ENCODE assay signal across 20 cellular contexts in the genomic region with DNA sequence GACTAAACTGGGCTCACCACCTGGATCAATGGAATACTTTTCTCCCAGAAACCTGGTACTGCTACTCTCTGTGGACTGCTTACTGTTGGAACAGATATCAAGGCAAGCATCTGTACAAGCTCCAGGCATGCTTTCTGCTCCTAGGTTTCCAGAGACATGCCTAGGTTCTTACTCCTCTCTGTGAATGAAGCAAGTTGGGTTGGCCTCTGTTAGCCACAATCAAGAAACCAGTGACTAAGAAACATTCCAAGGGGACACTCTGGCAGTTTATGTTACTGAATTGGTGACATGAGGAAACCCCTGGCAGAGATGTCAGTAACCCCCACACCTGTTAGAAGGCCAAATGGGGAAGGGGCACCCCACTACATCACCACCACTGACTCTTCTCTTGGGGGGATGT.
"Had no signal": no experiment of that assay in that cellular context is flagged by ENCODE, and none has a peak within 500 bp of the region (broad histone marks: within the 10 kb centered on the region; RNA-seq: fewer than 3 reads in every experiment).

No MANE protein-coding gene starts in this region.

- H3K4me3 Mint-ChIP-seq: naive B cell, nephron progenitor cell had no signal

- H3K9me3 Mint-ChIP-seq: nephron progenitor cell had no signal

- H3K4me3 ChIP-seq: colonic mucosa, hepatocyte, lung, psoas muscle, skin epidermis, stomach had no signal

- H3K27ac ChIP-seq: colonic mucosa, foreskin keratinocyte, hepatocyte, psoas muscle, skin epidermis, stomach had no signal

- H3K79me2 ChIP-seq: hepatocyte had no signal

- H3K27me3 ChIP-seq: colonic mucosa, foreskin keratinocyte, stomach had no signal

- H3K4me1 Mint-ChIP-seq: naive B cell had no signal

- DNase-seq: colonic mucosa; dermis blood vessel endothelial cell; head of caudate nucleus; kidney; left colon; left ventricle myocardium superior; mesendoderm; naive B cell; nephron progenitor cell; psoas muscle; stimulated activated CD4-positive, alpha-beta T cell treated with anti-CD3 and anti-CD28 coated beads, Interleukin-2, amount 100 ng/mL, for 24 hours; stimulated activated CD4-positive, alpha-beta T cell treated with anti-CD3 and anti-CD28 coated beads, Interleukin-4, amount 100 ng/mL, for 4 hours; stimulated activated naive CD4-positive, alpha-beta T cell; stomach; trophoblast cell had no signal

- H3K9me3 ChIP-seq: colonic mucosa, stomach had no signal

- ATAC-seq: foreskin keratinocyte, left colon, left ventricle myocardium superior, psoas muscle, sciatic nerve had no signal

- H3K36me3 Mint-ChIP-seq: naive B cell had no signal

- H3K4me1 ChIP-seq: colonic mucosa, foreskin keratinocyte, psoas muscle, stomach had no signal

- H3K4me2 ChIP-seq: hepatocyte had no signal

- H3K27me3 Mint-ChIP-seq: naive B cell had no signal

- H2AFZ ChIP-seq: hepatocyte had no signal

- H3K27ac Mint-ChIP-seq: naive B cell, nephron progenitor cell had no signal

- H3K36me3 ChIP-seq: colonic mucosa, stomach had no signal
